ENCODE assay signal across 1 cellular context in the genomic region with DNA sequence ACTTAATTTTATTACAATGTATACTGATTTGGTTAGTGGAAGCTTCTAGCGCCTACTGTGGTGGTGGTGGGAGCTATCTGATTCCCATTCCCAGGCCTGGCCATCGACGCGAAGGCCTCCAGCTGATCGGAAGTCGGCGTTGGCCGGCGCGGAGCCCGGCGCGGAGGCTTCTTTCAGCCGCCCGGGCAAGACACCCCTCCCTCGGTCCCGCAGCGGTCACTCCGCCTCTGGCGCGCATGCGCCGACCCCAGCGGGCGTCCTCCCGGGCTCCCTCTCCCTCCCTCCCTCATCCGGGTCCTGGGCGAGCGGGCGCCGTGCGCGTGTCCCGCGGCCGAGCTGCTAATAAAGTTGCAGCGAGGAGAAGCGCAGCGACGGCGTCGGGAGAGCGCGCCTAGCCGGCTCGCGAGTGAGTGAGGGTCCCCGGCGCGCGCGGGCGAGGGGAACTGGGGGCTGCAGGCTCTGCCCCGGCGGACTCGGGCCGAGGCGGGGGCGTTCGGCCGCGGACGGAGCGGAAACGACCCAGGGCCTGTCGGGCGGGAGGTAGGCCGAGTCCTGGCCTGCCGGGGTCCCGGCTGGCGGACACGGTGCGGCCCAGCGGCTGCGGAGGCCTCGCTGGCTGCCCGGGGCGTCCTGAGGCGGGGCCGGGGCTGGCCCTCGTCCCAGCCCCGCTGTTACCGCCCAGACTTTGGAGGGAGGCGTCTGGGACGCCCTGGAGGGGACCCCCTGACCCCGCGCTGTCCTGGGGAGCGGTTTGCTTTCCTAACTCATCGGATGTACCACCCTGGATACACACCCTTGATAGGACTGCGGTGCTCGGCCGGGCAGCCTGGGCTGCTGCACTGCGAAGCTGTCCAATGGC.
TF ChIP-seq lines count a peak whose summit lies in the region.

A gene (plus strand): TSS at position 289 of the 859 bp plus-strand sequence. CDS start 20,916 bp downstream, outside the sequence.

TF ChIP-seq in K562, 482 proteins besides CTCF, POLR2A, EP300 and RAD21 (continued from another document and continues in another):
- TF ChIP-seq, protein P1, sequence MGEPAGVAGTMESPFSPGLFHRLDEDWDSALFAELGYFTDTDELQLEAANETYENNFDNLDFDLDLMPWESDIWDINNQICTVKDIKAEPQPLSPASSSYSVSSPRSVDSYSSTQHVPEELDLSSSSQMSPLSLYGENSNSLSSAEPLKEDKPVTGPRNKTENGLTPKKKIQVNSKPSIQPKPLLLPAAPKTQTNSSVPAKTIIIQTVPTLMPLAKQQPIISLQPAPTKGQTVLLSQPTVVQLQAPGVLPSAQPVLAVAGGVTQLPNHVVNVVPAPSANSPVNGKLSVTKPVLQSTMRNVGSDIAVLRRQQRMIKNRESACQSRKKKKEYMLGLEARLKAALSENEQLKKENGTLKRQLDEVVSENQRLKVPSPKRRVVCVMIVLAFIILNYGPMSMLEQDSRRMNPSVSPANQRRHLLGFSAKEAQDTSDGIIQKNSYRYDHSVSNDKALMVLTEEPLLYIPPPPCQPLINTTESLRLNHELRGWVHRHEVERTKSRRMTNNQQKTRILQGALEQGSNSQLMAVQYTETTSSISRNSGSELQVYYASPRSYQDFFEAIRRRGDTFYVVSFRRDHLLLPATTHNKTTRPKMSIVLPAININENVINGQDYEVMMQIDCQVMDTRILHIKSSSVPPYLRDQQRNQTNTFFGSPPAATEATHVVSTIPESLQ (CRISPR knock-in tag; IDR thresholded peaks at IDR 0.05), result 0 out of 2 replicates have a peak, but pooled peaks have one; percentile 78
- TF ChIP-seq STAG1 (CRISPR knock-in tag; IDR thresholded peaks at IDR 0.05; ENCODE audit: borderline replicate concordance), result 0 out of 2 replicates have a peak, but pooled peaks have one; percentile 6
- no peak for TF ChIP-seq NR2C1 (IDR thresholded peaks at IDR 0.05)
- no peak for TF ChIP-seq NR2C1 (tag; IDR thresholded peaks at IDR 0.05)
- TF ChIP-seq KAT7 (CRISPR knock-in tag; IDR thresholded peaks at IDR 0.05; ENCODE audit: borderline replicate concordance), result peak; percentile 84; the same call in 1 of the 2 replicates
- TF ChIP-seq TCFL5 (CRISPR knock-in tag; conservative IDR thresholded peaks at IDR 0.05), result no peak
- peak; percentile 62 for TF ChIP-seq C11orf30 (IDR thresholded peaks at IDR 0.05; ENCODE audit: low read depth)
- no peak for TF ChIP-seq ZNF444 (CRISPR knock-in tag; IDR thresholded peaks at IDR 0.05)
- TF ChIP-seq DACH1 (IDR thresholded peaks at IDR 0.05; ENCODE audit: partially characterized antibody), result peak; percentile 86
- TF ChIP-seq HMG20A (CRISPR knock-in tag; conservative IDR thresholded peaks at IDR 0.05), result no peak
- TF ChIP-seq CREM (IDR thresholded peaks at IDR 0.05; ENCODE audit: low read depth), result peak; percentile 85
- no peak for TF ChIP-seq CAMTA2 (CRISPR knock-in tag; conservative IDR thresholded peaks at IDR 0.05)
- TF ChIP-seq POLR2G (IDR thresholded peaks at IDR 0.05; ENCODE audit: low read depth, low read length), result peak; percentile 97
- TF ChIP-seq, protein P2, sequence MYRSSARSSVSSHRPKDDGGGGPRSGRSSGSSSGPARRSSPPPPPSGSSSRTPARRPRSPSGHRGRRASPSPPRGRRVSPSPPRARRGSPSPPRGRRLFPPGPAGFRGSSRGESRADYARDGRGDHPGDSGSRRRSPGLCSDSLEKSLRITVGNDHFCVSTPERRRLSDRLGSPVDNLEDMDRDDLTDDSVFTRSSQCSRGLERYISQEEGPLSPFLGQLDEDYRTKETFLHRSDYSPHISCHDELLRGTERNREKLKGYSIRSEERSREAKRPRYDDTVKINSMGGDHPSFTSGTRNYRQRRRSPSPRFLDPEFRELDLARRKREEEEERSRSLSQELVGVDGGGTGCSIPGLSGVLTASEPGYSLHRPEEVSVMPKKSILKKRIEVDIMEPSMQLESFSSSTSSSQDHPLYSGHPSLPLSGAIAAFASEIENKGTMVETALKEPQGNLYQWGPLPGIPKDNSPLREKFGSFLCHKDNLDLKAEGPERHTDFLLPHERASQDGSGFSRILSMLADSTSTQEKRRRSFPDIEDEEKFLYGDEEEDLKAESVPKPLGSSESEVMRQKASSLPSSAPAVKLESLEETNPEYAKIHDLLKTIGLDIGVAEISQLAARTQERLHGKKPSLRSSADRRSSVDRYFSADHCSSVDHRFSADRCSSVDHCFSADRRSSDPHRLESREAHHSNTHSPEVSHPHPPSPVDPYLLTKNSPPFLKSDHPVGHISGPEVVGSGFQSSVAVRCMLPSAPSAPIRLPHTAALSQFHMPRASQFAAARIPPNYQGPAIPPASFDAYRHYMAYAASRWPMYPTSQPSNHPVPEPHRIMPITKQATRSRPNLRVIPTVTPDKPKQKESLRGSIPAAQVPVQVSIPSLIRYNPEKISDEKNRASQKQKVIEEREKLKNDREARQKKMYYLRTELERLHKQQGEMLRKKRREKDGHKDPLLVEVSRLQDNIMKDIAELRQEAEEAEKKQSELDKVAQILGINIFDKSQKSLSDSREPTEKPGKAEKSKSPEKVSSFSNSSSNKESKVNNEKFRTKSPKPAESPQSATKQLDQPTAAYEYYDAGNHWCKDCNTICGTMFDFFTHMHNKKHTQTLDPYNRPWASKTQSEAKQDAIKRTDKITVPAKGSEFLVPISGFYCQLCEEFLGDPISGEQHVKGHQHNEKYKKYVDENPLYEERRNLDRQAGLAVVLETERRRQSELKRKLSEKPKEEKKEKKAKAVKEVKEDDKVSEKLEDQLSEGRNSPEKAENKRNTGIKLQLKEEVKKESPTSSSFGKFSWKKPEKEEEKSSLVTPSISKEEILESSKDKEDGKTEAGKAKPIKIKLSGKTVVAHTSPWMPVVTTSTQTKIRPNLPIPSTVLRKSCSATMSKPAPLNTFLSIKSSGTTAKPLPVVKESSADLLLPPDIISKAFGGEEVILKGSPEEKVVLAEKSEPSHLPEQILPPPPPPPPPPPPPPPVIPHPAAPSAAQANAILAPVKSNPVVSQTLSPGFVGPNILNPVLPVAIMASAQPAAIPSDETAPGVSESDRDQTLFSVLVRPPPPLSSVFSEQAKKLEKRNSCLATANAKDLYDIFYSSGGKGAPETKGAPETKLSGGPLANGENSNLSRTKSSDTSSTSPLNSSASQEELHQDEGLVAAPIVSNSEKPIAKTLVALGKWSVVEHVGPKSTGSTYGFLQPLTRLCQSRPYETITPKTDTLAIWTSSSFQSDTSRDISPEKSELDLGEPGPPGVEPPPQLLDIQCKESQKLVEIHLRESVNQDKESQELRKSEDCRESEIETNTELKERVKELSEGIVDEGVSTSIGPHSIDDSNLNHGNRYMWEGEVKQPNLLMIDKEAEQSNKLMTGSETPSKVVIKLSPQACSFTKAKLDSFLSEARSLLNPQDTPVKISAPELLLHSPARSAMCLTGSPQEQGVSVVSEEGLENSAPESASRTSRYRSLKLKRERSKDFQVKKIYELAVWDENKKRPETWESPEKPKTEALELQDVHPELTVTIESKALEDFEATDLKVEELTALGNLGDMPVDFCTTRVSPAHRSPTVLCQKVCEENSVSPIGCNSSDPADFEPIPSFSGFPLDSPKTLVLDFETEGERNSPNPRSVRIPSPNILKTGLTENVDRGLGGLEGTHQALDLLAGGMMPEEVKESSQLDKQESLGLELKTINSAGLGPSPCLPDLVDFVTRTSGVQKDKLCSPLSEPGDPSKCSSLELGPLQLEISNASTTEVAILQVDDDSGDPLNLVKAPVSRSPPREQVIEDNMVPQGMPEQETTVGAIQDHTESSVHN (IDR thresholded peaks at IDR 0.05; ENCODE audit: borderline replicate concordance in 1 of 2, low read depth in 1 of 2), result no peak
- TF ChIP-seq RB1 (IDR thresholded peaks at IDR 0.05; ENCODE audit: low read depth), result peak; percentile 84
- TF ChIP-seq, protein P3, sequence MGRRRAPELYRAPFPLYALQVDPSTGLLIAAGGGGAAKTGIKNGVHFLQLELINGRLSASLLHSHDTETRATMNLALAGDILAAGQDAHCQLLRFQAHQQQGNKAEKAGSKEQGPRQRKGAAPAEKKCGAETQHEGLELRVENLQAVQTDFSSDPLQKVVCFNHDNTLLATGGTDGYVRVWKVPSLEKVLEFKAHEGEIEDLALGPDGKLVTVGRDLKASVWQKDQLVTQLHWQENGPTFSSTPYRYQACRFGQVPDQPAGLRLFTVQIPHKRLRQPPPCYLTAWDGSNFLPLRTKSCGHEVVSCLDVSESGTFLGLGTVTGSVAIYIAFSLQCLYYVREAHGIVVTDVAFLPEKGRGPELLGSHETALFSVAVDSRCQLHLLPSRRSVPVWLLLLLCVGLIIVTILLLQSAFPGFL (CRISPR knock-in tag; IDR thresholded peaks at IDR 0.05), result no peak
- TF ChIP-seq FOXP1 (CRISPR knock-in tag; IDR thresholded peaks at IDR 0.05), result peak; percentile 64
- TF ChIP-seq ZSCAN29 (IDR thresholded peaks at IDR 0.05), result no peak
- TF ChIP-seq POLR2H (tag; IDR thresholded peaks at IDR 0.05; ENCODE audit: low read depth), result peak; percentile 31; the same call in 1 of the 2 replicates
- peak; percentile 59 for TF ChIP-seq ZBTB17 (CRISPR knock-in tag; IDR thresholded peaks at IDR 0.05)
- peak; percentile 58; the same call in 1 of the 2 replicates for TF ChIP-seq NR2C2 (CRISPR knock-in tag; IDR thresholded peaks at IDR 0.05)
- TF ChIP-seq NR2C2 (tag; IDR thresholded peaks at IDR 0.05), result no peak
- TF ChIP-seq ZBTB1 (CRISPR knock-in tag; IDR thresholded peaks at IDR 0.05; ENCODE audit: borderline replicate concordance, low read depth), result no peak
- TF ChIP-seq, protein P4, sequence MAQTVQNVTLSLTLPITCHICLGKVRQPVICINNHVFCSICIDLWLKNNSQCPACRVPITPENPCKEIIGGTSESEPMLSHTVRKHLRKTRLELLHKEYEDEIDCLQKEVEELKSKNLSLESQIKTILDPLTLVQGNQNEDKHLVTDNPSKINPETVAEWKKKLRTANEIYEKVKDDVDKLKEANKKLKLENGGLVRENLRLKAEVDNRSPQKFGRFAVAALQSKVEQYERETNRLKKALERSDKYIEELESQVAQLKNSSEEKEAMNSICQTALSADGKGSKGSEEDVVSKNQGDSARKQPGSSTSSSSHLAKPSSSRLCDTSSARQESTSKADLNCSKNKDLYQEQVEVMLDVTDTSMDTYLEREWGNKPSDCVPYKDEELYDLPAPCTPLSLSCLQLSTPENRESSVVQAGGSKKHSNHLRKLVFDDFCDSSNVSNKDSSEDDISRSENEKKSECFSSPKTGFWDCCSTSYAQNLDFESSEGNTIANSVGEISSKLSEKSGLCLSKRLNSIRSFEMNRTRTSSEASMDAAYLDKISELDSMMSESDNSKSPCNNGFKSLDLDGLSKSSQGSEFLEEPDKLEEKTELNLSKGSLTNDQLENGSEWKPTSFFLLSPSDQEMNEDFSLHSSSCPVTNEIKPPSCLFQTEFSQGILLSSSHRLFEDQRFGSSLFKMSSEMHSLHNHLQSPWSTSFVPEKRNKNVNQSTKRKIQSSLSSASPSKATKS (CRISPR knock-in tag; IDR thresholded peaks at IDR 0.05), result no peak
- TF ChIP-seq TBP (optimal IDR thresholded peaks at IDR 0.05; ENCODE audit: low read depth, low read length), result peak; percentile 61
- TF ChIP-seq ZNF239 (CRISPR knock-in tag; IDR thresholded peaks at IDR 0.05), result peak; percentile 12; the same call in 1 of the 2 replicates
- TF ChIP-seq ELF2 (CRISPR knock-in tag; IDR thresholded peaks at IDR 0.05), result 0 out of 2 replicates have a peak, but pooled peaks have one; percentile 9
- TF ChIP-seq, protein P5, sequence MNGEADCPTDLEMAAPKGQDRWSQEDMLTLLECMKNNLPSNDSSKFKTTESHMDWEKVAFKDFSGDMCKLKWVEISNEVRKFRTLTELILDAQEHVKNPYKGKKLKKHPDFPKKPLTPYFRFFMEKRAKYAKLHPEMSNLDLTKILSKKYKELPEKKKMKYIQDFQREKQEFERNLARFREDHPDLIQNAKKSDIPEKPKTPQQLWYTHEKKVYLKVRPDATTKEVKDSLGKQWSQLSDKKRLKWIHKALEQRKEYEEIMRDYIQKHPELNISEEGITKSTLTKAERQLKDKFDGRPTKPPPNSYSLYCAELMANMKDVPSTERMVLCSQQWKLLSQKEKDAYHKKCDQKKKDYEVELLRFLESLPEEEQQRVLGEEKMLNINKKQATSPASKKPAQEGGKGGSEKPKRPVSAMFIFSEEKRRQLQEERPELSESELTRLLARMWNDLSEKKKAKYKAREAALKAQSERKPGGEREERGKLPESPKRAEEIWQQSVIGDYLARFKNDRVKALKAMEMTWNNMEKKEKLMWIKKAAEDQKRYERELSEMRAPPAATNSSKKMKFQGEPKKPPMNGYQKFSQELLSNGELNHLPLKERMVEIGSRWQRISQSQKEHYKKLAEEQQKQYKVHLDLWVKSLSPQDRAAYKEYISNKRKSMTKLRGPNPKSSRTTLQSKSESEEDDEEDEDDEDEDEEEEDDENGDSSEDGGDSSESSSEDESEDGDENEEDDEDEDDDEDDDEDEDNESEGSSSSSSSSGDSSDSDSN (IDR thresholded peaks at IDR 0.05; ENCODE audit: borderline replicate concordance in 1 of 2, low read depth in 2 of 2, low read length in 2 of 2), result peak; percentile 64 to 68; a peak in 3 of 4 replicates
- TF ChIP-seq NRF1 (conservative IDR thresholded peaks at IDR 0.05 in 1 of 2, IDR thresholded peaks at IDR 0.05 in 1 of 2), result peak; percentile 93 to 94
- TF ChIP-seq NCOA1 (IDR thresholded peaks at IDR 0.05; ENCODE audit: low read depth), result no peak
- TF ChIP-seq, protein P6, sequence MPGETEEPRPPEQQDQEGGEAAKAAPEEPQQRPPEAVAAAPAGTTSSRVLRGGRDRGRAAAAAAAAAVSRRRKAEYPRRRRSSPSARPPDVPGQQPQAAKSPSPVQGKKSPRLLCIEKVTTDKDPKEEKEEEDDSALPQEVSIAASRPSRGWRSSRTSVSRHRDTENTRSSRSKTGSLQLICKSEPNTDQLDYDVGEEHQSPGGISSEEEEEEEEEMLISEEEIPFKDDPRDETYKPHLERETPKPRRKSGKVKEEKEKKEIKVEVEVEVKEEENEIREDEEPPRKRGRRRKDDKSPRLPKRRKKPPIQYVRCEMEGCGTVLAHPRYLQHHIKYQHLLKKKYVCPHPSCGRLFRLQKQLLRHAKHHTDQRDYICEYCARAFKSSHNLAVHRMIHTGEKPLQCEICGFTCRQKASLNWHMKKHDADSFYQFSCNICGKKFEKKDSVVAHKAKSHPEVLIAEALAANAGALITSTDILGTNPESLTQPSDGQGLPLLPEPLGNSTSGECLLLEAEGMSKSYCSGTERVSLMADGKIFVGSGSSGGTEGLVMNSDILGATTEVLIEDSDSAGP (CRISPR knock-in tag; IDR thresholded peaks at IDR 0.05), result no peak
- TF ChIP-seq, protein P7, sequence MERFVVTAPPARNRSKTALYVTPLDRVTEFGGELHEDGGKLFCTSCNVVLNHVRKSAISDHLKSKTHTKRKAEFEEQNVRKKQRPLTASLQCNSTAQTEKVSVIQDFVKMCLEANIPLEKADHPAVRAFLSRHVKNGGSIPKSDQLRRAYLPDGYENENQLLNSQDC (CRISPR knock-in tag; IDR thresholded peaks at IDR 0.05), result peak; percentile 61; the same call in 1 of the 2 replicates
- peak; percentile 96; the same call in 1 of the 2 replicates for TF ChIP-seq KDM2B (CRISPR knock-in tag; IDR thresholded peaks at IDR 0.05)
- peak; percentile 58 for TF ChIP-seq ZNF24 (IDR thresholded peaks at IDR 0.05)
- peak; percentile 74; the same call in 1 of the 2 replicates for TF ChIP-seq DIDO1 (tag; IDR thresholded peaks at IDR 0.05; ENCODE audit: low read depth)
